In the genomic region with DNA sequence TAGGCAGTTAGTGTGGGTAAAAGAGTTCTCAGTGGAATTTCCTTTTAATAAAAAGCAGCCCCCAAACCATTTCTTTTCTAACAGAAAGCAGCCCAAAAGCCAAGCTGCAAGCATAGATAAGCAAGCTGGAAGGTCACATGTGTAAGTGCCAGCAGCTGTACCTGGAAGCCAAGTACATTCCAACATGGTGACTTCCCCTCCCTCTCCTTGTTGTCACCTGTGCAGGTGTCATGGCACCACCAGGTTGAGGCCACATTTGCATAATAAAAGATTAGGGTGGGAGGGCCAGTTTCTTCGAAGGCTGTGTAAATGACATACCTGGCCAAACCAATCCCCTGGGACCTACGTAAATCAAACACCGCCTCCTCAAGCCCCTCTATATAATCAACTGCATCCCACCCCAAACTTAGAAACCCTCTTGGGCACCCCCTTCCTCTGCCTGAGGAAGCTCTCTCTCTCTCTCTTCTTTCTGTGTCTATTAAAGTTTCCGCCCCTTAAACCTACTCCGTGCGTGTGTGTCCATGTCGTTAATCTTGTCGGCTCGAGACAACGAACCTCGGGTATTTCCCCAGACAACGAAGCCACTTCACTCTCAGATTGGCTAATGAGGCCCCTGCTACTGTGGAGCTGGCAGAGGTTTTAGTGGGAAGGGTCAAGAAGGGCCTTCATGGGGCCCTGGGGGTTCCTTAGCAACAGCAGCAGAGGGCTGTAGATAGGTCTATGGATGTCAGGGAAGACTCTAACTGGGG, we compare ENCODE assay signal across 2 cellular contexts.
A peak's percentile ranks its signal among the peaks of the same experiment; 100 is the strongest.
TF ChIP-seq lines count a peak whose summit lies in the region.

No MANE protein-coding gene starts in this region.

TF ChIP-seq in GM23338, 12 proteins besides CTCF, POLR2A, EP300 and RAD21:
- TF ChIP-seq CREB1 (CRISPR knock-in tag; IDR thresholded peaks at IDR 0.05; ENCODE audit: low read depth) = no peak

TF ChIP-seq in H1, 55 proteins besides CTCF, POLR2A, EP300 and RAD21:
- TF ChIP-seq SIRT6 (IDR thresholded peaks at IDR 0.05; ENCODE audit: low read length) (no peak), TEAD4 (IDR thresholded peaks at IDR 0.05; ENCODE audit: low read depth, low read length) (0 out of 2 replicates have a peak, but pooled peaks have one; percentile 9)
